ENCODE assay signal across 16 cellular contexts in the genomic region with DNA sequence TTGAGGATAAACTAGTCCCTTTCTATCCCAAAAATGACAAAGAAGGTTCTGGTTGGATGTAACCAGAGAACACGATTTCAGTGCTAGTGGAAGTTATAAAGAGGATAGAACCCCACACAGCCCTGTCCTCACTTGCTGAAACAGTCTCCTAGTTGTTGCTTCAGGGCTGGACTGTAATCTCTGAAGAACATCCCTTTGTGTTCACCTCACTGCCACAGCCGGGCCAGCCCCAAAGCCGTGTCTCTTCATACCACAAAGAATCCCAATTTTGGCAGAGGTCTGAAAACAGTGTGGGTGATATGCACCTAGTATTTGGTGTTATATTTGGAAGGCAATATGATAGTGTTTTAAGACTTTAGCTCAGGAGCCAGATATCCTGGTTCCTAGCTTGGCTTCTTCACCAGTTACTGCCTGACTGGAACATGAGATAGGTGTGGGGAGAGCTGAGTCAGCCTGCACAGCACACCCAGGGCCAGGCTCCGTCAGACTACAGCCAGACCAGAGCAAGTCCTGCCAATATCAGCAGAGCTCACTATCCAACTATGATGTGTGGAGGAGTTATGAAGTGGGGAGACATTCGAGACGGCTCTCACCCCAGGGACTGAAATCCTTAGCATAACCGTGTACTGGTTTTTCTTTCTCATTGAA. TPM values are rescaled to one million over a fixed set of nuclear protein-coding genes. Genes with fewer than 3 reads are reported as not detected.
A peak's percentile ranks its signal among the peaks of the same experiment; 100 is the strongest.
DNase-seq lines count a peak whose midpoint lies in the region; ATAC-seq, FAIRE-seq and TF ChIP-seq lines count a peak whose summit lies in the region.
"Had no signal": no experiment of that assay in that cellular context is flagged by ENCODE, and none has a peak within 500 bp of the region (broad histone marks: within the 10 kb centered on the region; RNA-seq: fewer than 3 reads in every experiment).

No MANE protein-coding gene starts in this region.

- H3K4me1 ChIP-seq in mesenchymal stem cell (ENCODE audit: control insufficient read depth, insufficient read depth, low read depth, low read length) (peaks cover 2% of the 10 kb centered on the region), endodermal cell (ENCODE audit: control insufficient read depth, insufficient read depth, low read length) (no peaks in the 10 kb centered on the region)
- H3K4me1 ChIP-seq: Peyer's patch had no signal

- H2AFZ ChIP-seq in mesenchymal stem cell (ENCODE audit: low read depth, low read length): no peak overlapping the region

- H3K27me3 ChIP-seq in mesenchymal stem cell (ENCODE audit: control insufficient read depth in 1 of 2, insufficient read depth in 1 of 2, low read length in 2 of 2) (peaks cover 0 to 4% of the 10 kb centered on the region in 2 experiments), endodermal cell (ENCODE audit: control insufficient read depth, insufficient read depth, low read length, poor library complexity, severe bottlenecking) (no peaks in the 10 kb centered on the region)
- H3K27me3 ChIP-seq: body of pancreas, esophagus muscularis mucosa, Peyer's patch had no signal

- H3K18ac ChIP-seq in mesenchymal stem cell (ENCODE audit: low read depth in 1 of 2, low read length in 2 of 2): no peak overlapping the region

- H3K9me3 ChIP-seq in mesenchymal stem cell (ENCODE audit: control insufficient read depth, low read length) (no peaks in the 10 kb centered on the region), endodermal cell (ENCODE audit: control insufficient read depth, low read length) (no peaks in the 10 kb centered on the region)
- H3K9me3 ChIP-seq: body of pancreas, esophagus muscularis mucosa, Peyer's patch had no signal

- ATAC-seq in GM18519 (IDR thresholded peaks at IDR 0.05; ENCODE audit: low FRiP score, unreplicated experiment): no peak
- ATAC-seq: body of pancreas had no signal

- H4K8ac ChIP-seq in mesenchymal stem cell (ENCODE audit: low read length): no peak overlapping the region

- H3K27ac ChIP-seq in mesenchymal stem cell (ENCODE audit: low read length, poor library complexity, severe bottlenecking) (no peak overlapping the region), endodermal cell (ENCODE audit: low read depth, low read length) (no peak overlapping the region)
- H3K27ac ChIP-seq: body of pancreas, esophagus muscularis mucosa, Peyer's patch, skin epidermis, VCaP had no signal

- no peak for TF ChIP-seq CTCF in AG04449 (IDR thresholded peaks at IDR 0.05; ENCODE audit: insufficient read depth, low read length, missing control alignments)
- TF ChIP-seq CTCF in fibroblast of mammary gland (conservative IDR thresholded peaks at IDR 0.05; ENCODE audit: control insufficient read depth, insufficient read depth, low read depth, low read length): no peak
- TF ChIP-seq CTCF in endodermal cell (conservative IDR thresholded peaks at IDR 0.05): no peak

- H3K14ac ChIP-seq in mesenchymal stem cell (ENCODE audit: low read length in 2 of 2): no peak overlapping the region

- peaks cover 7% of the 10 kb centered on the region for H3K4me1 Mint-ChIP-seq in endodermal cell

- no peaks in the 10 kb centered on the region for H3K79me1 ChIP-seq in mesenchymal stem cell (replicated peaks; ENCODE audit: low read length, poor library complexity, severe bottlenecking)

- no peak overlapping the region for H3K27ac Mint-ChIP-seq in endodermal cell

- H3K9ac ChIP-seq in mesenchymal stem cell (ENCODE audit: low read length): peak overlapping the region; percentile 9
- no peak overlapping the region for H3K9ac ChIP-seq in endodermal cell (ENCODE audit: extremely low read depth, low read length, poor library complexity, severe bottlenecking)

- H3K23ac ChIP-seq in mesenchymal stem cell (ENCODE audit: low read length in 2 of 2): no peak overlapping the region

- no peaks in the 10 kb centered on the region for H3K36me3 ChIP-seq in mesenchymal stem cell (ENCODE audit: control insufficient read depth in 1 of 2, insufficient read depth in 2 of 2, low read depth in 1 of 2, low read length in 2 of 2)
- no peaks in the 10 kb centered on the region for H3K36me3 ChIP-seq in endodermal cell (ENCODE audit: control insufficient read depth, insufficient read depth, low read length)
- H3K36me3 ChIP-seq: esophagus muscularis mucosa had no signal

- H2BK120ac ChIP-seq in mesenchymal stem cell (ENCODE audit: low read depth, low read length): no peak overlapping the region

- no peaks in the 10 kb centered on the region for H3K36me3 Mint-ChIP-seq in endodermal cell (ENCODE audit: low read depth)

- no peak overlapping the region for H3K4me3 Mint-ChIP-seq in endodermal cell

- H2BK5ac ChIP-seq in mesenchymal stem cell (ENCODE audit: low read depth, low read length, poor library complexity, severe bottlenecking): no peak overlapping the region

- no peak overlapping the region for H3K4ac ChIP-seq in mesenchymal stem cell (ENCODE audit: low read depth in 1 of 2, low read length in 2 of 2)

- FAIRE-seq in RCC 7860 (lab: Jason Lieb, UNC): no peak

- H3K27me3 Mint-ChIP-seq in endodermal cell (ENCODE audit: insufficient read depth): peaks cover 4% of the 10 kb centered on the region

- POLR2A ChIA-PET in AG04449 (lab: Yijun Ruan, JAX): no interaction called here

- peak; percentile 5 for DNase-seq in AG04449 (ENCODE audit: low read depth, low spot score)
- DNase-seq in RCC 7860 (ENCODE audit: low spot score): peak; percentile 14
- DNase-seq in fibroblast of mammary gland (ENCODE audit: low read depth): peak; percentile 96
- no peak for DNase-seq in mesenchymal stem cell
- no peak for DNase-seq in NCI-H146 (lab: John Stamatoyannopoulos, UW)
- no peak for DNase-seq in endodermal cell
- DNase-seq in NCI-H2081 (lab: John Stamatoyannopoulos, UW): no peak
- DNase-seq: GDM1, mesendoderm, NCI-H2081 treated with DMSO at 0.1 percent for 48 hours, Peyer's patch had no signal

- WGBS in mesenchymal stem cell: 73% methylated on average over 1 of the region's 7 CpGs
- WGBS in endodermal cell (ENCODE audit: insufficient coverage in 1 of 2, insufficient read length in 1 of 2), 2 experiments: 86 to 100% methylated on average over 3 to 7 of the region's 7 CpGs

- H2AK5ac ChIP-seq in mesenchymal stem cell (ENCODE audit: low read length, severe bottlenecking): no peak overlapping the region

- H3K9me3 Mint-ChIP-seq in endodermal cell: no peaks in the 10 kb centered on the region

- no peak overlapping the region for H2BK15ac ChIP-seq in mesenchymal stem cell (ENCODE audit: low read depth, poor library complexity, severe bottlenecking)

- H3K4me3 ChIP-seq in AG04449 (ENCODE audit: low read depth, low read length) (no peak overlapping the region), fibroblast of mammary gland (ENCODE audit: control insufficient read depth, low read depth, low read length) (no peak overlapping the region), mesenchymal stem cell (ENCODE audit: insufficient read depth in 1 of 2, low read depth in 1 of 2, low read length in 2 of 2) (no peak overlapping the region), endodermal cell (ENCODE audit: low read length) (no peak overlapping the region)
- H3K4me3 ChIP-seq: body of pancreas, esophagus muscularis mucosa, Peyer's patch, skin epidermis had no signal

- CTCF ChIA-PET in AG04449 (lab: Yijun Ruan, JAX): no interaction called here

- no peak overlapping the region for H2BK12ac ChIP-seq in mesenchymal stem cell (ENCODE audit: low read length in 2 of 2)

- no peak overlapping the region for H4K91ac ChIP-seq in mesenchymal stem cell (ENCODE audit: low read length)

- no peak overlapping the region for H3K4me2 ChIP-seq in mesenchymal stem cell (ENCODE audit: low read length, poor library complexity, severe bottlenecking)

RNA-seq across cellular contexts. Expression of a gene that starts 21.2 kb away (rescaled TPM):
- polyA plus RNA-seq in mesenchymal stem cell (2013, experiment 1 of 2): not detected
- not detected for polyA plus RNA-seq in mesenchymal stem cell (2013, experiment 2 of 2)
- under 1 TPM in 1 of 2 donors, not detected in 1; 0.11 TPM for total RNA-seq in endodermal cell
- not detected for polyA plus RNA-seq in endodermal cell (2013, experiment 1 of 2)
- not detected for polyA plus RNA-seq in endodermal cell (2013, experiment 2 of 2)
- total RNA-seq: esophagus muscularis mucosa had no signal

RNA-seq across cellular contexts. Expression of a gene that starts 27.8 kb away (rescaled TPM):
- polyA plus RNA-seq in mesenchymal stem cell (2013, experiment 1 of 2): 0.52 TPM
- polyA plus RNA-seq in mesenchymal stem cell (2013, experiment 2 of 2): 0.44 TPM
- total RNA-seq in endodermal cell: not detected
- polyA plus RNA-seq in endodermal cell (2013, experiment 1 of 2): not detected
- polyA plus RNA-seq in endodermal cell (2013, experiment 2 of 2): not detected

Comparison
In these comparisons a context has a peak if more than half of its experiments do, and no peak if none do; other contexts are left out.
1. DNase-seq: peak in AG04449 (single experiment), RCC 7860 (single experiment) and fibroblast of mammary gland (single experiment); none in mesenchymal stem cell (single experiment), NCI-H146 (single experiment), endodermal cell (single experiment) and NCI-H2081 (0 of 2).